3 cellular contexts compared by ENCODE assay signal in genomic region chr7:32765185-32765584, GRCh38.
TF ChIP-seq lines count a peak whose summit lies in the region.

No MANE protein-coding gene starts in this region.

TF ChIP-seq in HepG2, 621 proteins besides CTCF, POLR2A, EP300 and RAD21:
- TF ChIP-seq FOXO4 (CRISPR knock-in tag; conservative IDR thresholded peaks at IDR 0.05) (no peak), CEBPB (IDR thresholded peaks at IDR 0.05; ENCODE audit: borderline replicate concordance, low read depth, low read length) (peak; percentile 57; the same call in 1 of the 2 replicates), ATF7 (IDR thresholded peaks at IDR 0.05) (peak; percentile 41; the same call in 1 of the 2 replicates), ATF7 (CRISPR knock-in tag; IDR thresholded peaks at IDR 0.05) (no peak)

TF ChIP-seq in IMR-90, 13 proteins besides CTCF, POLR2A, EP300 and RAD21:
- TF ChIP-seq SMC3 (IDR thresholded peaks at IDR 0.05; ENCODE audit: low read depth, low read length) (no peak), CEBPB (IDR thresholded peaks at IDR 0.05; ENCODE audit: low read depth, low read length) (peak; percentile 66)

TF ChIP-seq in K562, 482 proteins besides CTCF, POLR2A, EP300 and RAD21:
- no peak for TF ChIP-seq PHF8 (IDR thresholded peaks at IDR 0.05; ENCODE audit: borderline replicate concordance, low read length)
- TF ChIP-seq PKNOX1 (IDR thresholded peaks at IDR 0.05): 0 out of 2 replicates have a peak, but pooled peaks have one; percentile 17
- peak; percentile 91 for TF ChIP-seq ATF3 (IDR thresholded peaks at IDR 0.05)
- no peak for TF ChIP-seq ATF3 (CRISPR knock-in tag; conservative IDR thresholded peaks at IDR 0.05)
- no peak for TF ChIP-seq HOXB6 (CRISPR knock-in tag; IDR thresholded peaks at IDR 0.05; ENCODE audit: borderline replicate concordance)
- TF ChIP-seq ILF3 (IDR thresholded peaks at IDR 0.05; ENCODE audit: borderline replicate concordance): no peak
- peak in 1 of 2 experiments; percentile 70; a peak in 2 of 4 replicates for TF ChIP-seq TRIM24 (IDR thresholded peaks at IDR 0.05)
- TF ChIP-seq TCF3 (CRISPR knock-in tag; IDR thresholded peaks at IDR 0.05): 0 out of 2 replicates have a peak, but pooled peaks have one; percentile 15
- 0 out of 4 replicates have a peak, but pooled peaks of 1 of the 2 experiments have one; percentile 20 for TF ChIP-seq RCOR1 (IDR thresholded peaks at IDR 0.05; ENCODE audit: borderline replicate concordance in 1 of 2, low read depth in 2 of 2, low read length in 2 of 2)
- TF ChIP-seq IRF9 (tag; IDR thresholded peaks at IDR 0.05): peak; percentile 69
- 0 out of 2 replicates have a peak, but pooled peaks have one; percentile 38 for TF ChIP-seq ADNP (tag; IDR thresholded peaks at IDR 0.05)
- TF ChIP-seq DPF2 (IDR thresholded peaks at IDR 0.05): peak; percentile 69
- TF ChIP-seq NFE2 (IDR thresholded peaks at IDR 0.05; ENCODE audit: low read depth): peak; percentile 35; the same call in 1 of the 2 replicates
- TF ChIP-seq, protein P1, sequence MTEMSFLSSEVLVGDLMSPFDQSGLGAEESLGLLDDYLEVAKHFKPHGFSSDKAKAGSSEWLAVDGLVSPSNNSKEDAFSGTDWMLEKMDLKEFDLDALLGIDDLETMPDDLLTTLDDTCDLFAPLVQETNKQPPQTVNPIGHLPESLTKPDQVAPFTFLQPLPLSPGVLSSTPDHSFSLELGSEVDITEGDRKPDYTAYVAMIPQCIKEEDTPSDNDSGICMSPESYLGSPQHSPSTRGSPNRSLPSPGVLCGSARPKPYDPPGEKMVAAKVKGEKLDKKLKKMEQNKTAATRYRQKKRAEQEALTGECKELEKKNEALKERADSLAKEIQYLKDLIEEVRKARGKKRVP (CRISPR knock-in tag; IDR thresholded peaks at IDR 0.05): peak; percentile 76; the same call in 1 of the 2 replicates
- peak; percentile 23; the same call in 1 of the 2 replicates for TF ChIP-seq JUND (IDR thresholded peaks at IDR 0.05; ENCODE audit: borderline replicate concordance, low read depth, low read length)
- no peak for TF ChIP-seq JUND (tag; IDR thresholded peaks at IDR 0.05; ENCODE audit: borderline replicate concordance, low read depth, low read length)
- TF ChIP-seq ARID1B (IDR thresholded peaks at IDR 0.05): peak; percentile 61
- TF ChIP-seq CEBPG (CRISPR knock-in tag; IDR thresholded peaks at IDR 0.05): peak; percentile 52
- TF ChIP-seq CEBPG (tag; conservative IDR thresholded peaks at IDR 0.05 in 1 of 2, IDR thresholded peaks at IDR 0.05 in 1 of 2): peak; percentile 84 to 89
- TF ChIP-seq CEBPB (tag; IDR thresholded peaks at IDR 0.05): peak; percentile 92
- 0 out of 2 replicates have a peak, but pooled peaks have one; percentile 44 for TF ChIP-seq EP400 (IDR thresholded peaks at IDR 0.05)
- peak; percentile 40 for TF ChIP-seq TAL1 (IDR thresholded peaks at IDR 0.05)
- TF ChIP-seq FOXO4 (CRISPR knock-in tag; IDR thresholded peaks at IDR 0.05): no peak
- TF ChIP-seq HEY1 (CRISPR knock-in tag; IDR thresholded peaks at IDR 0.05; ENCODE audit: borderline replicate concordance): no peak
- TF ChIP-seq MEIS2 (IDR thresholded peaks at IDR 0.05; ENCODE audit: partially characterized antibody): peak; percentile 75
- peak; percentile 40; the same call in 1 of the 2 replicates for TF ChIP-seq ATF7 (IDR thresholded peaks at IDR 0.05)
- TF ChIP-seq SMARCA4 (IDR thresholded peaks at IDR 0.05): peak; percentile 32; the same call in 1 of the 2 replicates
- no peak for TF ChIP-seq PBX2 (CRISPR knock-in tag; IDR thresholded peaks at IDR 0.05; ENCODE audit: low read depth)
- TF ChIP-seq PBX2 (tag; conservative IDR thresholded peaks at IDR 0.05; ENCODE audit: low read depth): 0 out of 2 replicates have a peak, but pooled peaks have one; percentile 4
